ENCODE assay signal across 10 cellular contexts in genomic region chr21:38956791-38957571, GRCh38.
A peak's percentile ranks its signal among the peaks of the same experiment; 100 is the strongest.
DNase-seq lines count a peak whose midpoint lies in the region; ATAC-seq lines count a peak whose summit lies in the region.
"Had no signal": no experiment of that assay in that cellular context is flagged by ENCODE, and none has a peak within 500 bp of the region (broad histone marks: within the 10 kb centered on the region; RNA-seq: fewer than 3 reads in every experiment).

No MANE protein-coding gene starts in this region.

- H2AFZ ChIP-seq in GM23248: no peak overlapping the region

- H3K9me3 ChIP-seq in GM23248 (ENCODE audit: low read depth): no peaks in the 10 kb centered on the region

- H3K27me3 ChIP-seq in GM23248 (replicated peaks; ENCODE audit: insufficient read depth): no peaks in the 10 kb centered on the region

- in situ Hi-C loops in GM23248 (cut with MboI): no loop called here

- peaks cover 24% of the 10 kb centered on the region for H3F3A ChIP-seq in GM23248 (ENCODE audit: insufficient read depth)

- peaks cover 43% of the 10 kb centered on the region for H3K4me1 ChIP-seq in GM23248 (ENCODE audit: insufficient read depth)

- no peaks in the 10 kb centered on the region for H3K79me2 ChIP-seq in GM23248 (ENCODE audit: insufficient read depth)

- peak; percentile 49 for DNase-seq in GM23248
- peak; percentile 95 for DNase-seq in NCI-H2196 treated with DMSO at 0.1 percent for 48 hours (lab: John Stamatoyannopoulos, UW; ENCODE audit: unreplicated experiment)
- peak; percentile 29 for DNase-seq in occipital lobe (lab: John Stamatoyannopoulos, UW)
- DNase-seq in activated CD4-positive, alpha-beta T cell treated with anti-CD3 and anti-CD28 coated beads, Interleukin-2, amount 50 U/mL, for 1 hour: no peak
- DNase-seq: stimulated activated CD4-positive, alpha-beta T cell treated with anti-CD3 and anti-CD28 coated beads, Interleukin-1b, Interleukin-23, amount 100 ng/mL, for 48 hours; T-helper 1 cell had no signal

- no peak overlapping the region for H3K27ac ChIP-seq in GM23248
- peak overlapping the region; percentile 69 for H3K27ac ChIP-seq in cingulate gyrus (ENCODE audit: low read depth, low read length)

- WGBS in GM23248 (ENCODE audit: low coverage in 1 of 2, low lambda C conversion rate in 2 of 2, missing lambda C conversion rate in 2 of 2), 2 experiments: 76 to 77% methylated on average over 12 of the region's 12 CpGs

- H3K4me3 ChIP-seq in GM23248: no peak overlapping the region

- no peaks in the 10 kb centered on the region for H3K36me3 ChIP-seq in GM23248 (ENCODE audit: low read depth)

- H3K9me2 ChIP-seq in GM23248 (ENCODE audit: insufficient read depth): no peaks in the 10 kb centered on the region

- ATAC-seq in GM18870 (IDR thresholded peaks at IDR 0.05; ENCODE audit: unreplicated experiment) (no peak), GM19023 (IDR thresholded peaks at IDR 0.05; ENCODE audit: unreplicated experiment) (no peak), HG02759 (IDR thresholded peaks at IDR 0.05; ENCODE audit: unreplicated experiment) (no peak)

- H3K4me2 ChIP-seq in GM23248 (ENCODE audit: unreplicated experiment): no peak overlapping the region

- H4K20me1 ChIP-seq in GM23248 (ENCODE audit: insufficient read depth): no peaks in the 10 kb centered on the region

- H3K9ac ChIP-seq in GM23248: no peak overlapping the region
